In the genomic region with DNA sequence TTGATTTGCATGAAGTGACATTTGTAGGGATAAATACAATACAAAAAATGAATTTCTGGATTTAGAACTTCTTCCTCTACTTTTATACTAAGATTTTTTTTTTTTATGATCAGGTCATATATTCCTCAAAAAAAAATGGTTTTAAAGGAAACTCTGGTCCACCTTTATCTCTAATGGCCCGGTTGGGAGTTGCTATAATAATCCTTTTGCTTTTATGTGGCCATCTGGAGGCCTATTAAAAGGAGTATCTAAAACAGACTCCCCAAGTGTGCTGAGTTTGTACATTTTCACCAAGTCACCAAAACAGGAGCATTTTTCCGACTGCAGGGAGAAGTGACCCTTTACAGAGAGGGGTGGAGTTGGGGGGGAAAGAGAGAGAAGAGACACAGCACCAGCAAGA, we compare ENCODE assay signal across 19 cellular contexts.
DNase-seq lines count a peak whose midpoint lies in the region; ATAC-seq, FAIRE-seq and TF ChIP-seq lines count a peak whose summit lies in the region.
"Had no signal": no experiment of that assay in that cellular context is flagged by ENCODE, and none has a peak within 500 bp of the region (broad histone marks: within the 10 kb centered on the region; RNA-seq: fewer than 3 reads in every experiment).

No MANE protein-coding gene starts in this region.

- TF ChIP-seq POLR2A in GM18505 (IDR thresholded peaks at IDR 0.05; ENCODE audit: borderline replicate concordance, extremely low read depth, insufficient read depth, insufficient read length), result no peak

- H3K9me3 ChIP-seq in small intestine (ENCODE audit: control insufficient read depth, low read depth), result no peaks in the 10 kb centered on the region
- H3K9me3 ChIP-seq: BLaER1 had no signal

- peaks cover 44% of the 10 kb centered on the region for H3K4me1 Mint-ChIP-seq in nephron
- H3K4me1 Mint-ChIP-seq: CD14-positive monocyte had no signal

- DNase-seq in NCI-H1092 treated with DMSO at 0.1 percent for 48 hours (lab: John Stamatoyannopoulos, UW), result peak; percentile 24
- DNase-seq in NCI-H1092 (lab: John Stamatoyannopoulos, UW), result no peak
- DNase-seq in NCI-H2227 treated with DMSO at 0.1 percent for 48 hours (lab: John Stamatoyannopoulos, UW), result peak; percentile 89
- DNase-seq in NCI-H82 treated with DMSO at 0.1 percent for 48 hours (lab: John Stamatoyannopoulos, UW; ENCODE audit: unreplicated experiment), result peak; percentile 21
- no peak for DNase-seq in small intestine
- DNase-seq: 8988T; Calu3; CD8-positive, alpha-beta T cell; GOT3; H7 had no signal

- no peaks in the 10 kb centered on the region for H3K4me1 ChIP-seq in small intestine (ENCODE audit: control insufficient read depth in 2 of 2, insufficient read depth in 1 of 2, low read depth in 1 of 2, low read length in 1 of 2)
- H3K4me1 ChIP-seq: BLaER1 had no signal

- no peak overlapping the region for H3K4me3 Mint-ChIP-seq in nephron
- H3K4me3 Mint-ChIP-seq: CD14-positive monocyte; CD8-positive, alpha-beta T cell had no signal

- TF ChIP-seq CTCF in nephron (IDR thresholded peaks at IDR 0.05; ENCODE audit: unreplicated experiment in 3 of 3), result no peak

- H3K36me3 Mint-ChIP-seq in nephron (ENCODE audit: low read depth), result no peaks in the 10 kb centered on the region
- H3K36me3 Mint-ChIP-seq: CD14-positive monocyte; CD8-positive, alpha-beta T cell had no signal

- ATAC-seq in HG02623 (IDR thresholded peaks at IDR 0.05; ENCODE audit: unreplicated experiment) (no peak), GM18505 (IDR thresholded peaks at IDR 0.05; ENCODE audit: unreplicated experiment) (no peak)
- ATAC-seq: CD8-positive, alpha-beta T cell; HCT116 had no signal

- no peaks in the 10 kb centered on the region for H3K9me3 Mint-ChIP-seq in nephron
- H3K9me3 Mint-ChIP-seq: CD14-positive monocyte had no signal

- peak overlapping the region; percentile 40 to 85 (median 49) for H3K27ac Mint-ChIP-seq in nephron
- H3K27ac Mint-ChIP-seq: CD14-positive monocyte; CD8-positive, alpha-beta T cell had no signal

- no peak overlapping the region for H3K4me3 ChIP-seq in small intestine (ENCODE audit: low read depth in 1 of 2, low read length in 2 of 2)
- H3K4me3 ChIP-seq: BLaER1 had no signal

- no peak overlapping the region for H3K27ac ChIP-seq in small intestine (ENCODE audit: low read depth in 1 of 2, low read length in 1 of 2)
- H3K27ac ChIP-seq: BLaER1, HL-60 had no signal

- 22 to 61% (median 45%) methylated on average over 2 of the region's 2 CpGs for WGBS in small intestine, 3 donors

- no peaks in the 10 kb centered on the region for H3K27me3 Mint-ChIP-seq in nephron (ENCODE audit: low read depth)

- H3K36me3 ChIP-seq in small intestine (ENCODE audit: control insufficient read depth in 2 of 2, insufficient read depth in 2 of 2, low read length in 2 of 2), result no peaks in the 10 kb centered on the region
- H3K36me3 ChIP-seq: BLaER1 had no signal

- FAIRE-seq in small intestine (lab: Jason Lieb, UNC), result no peak
- FAIRE-seq: GM12891, GM18507 had no signal

- H3K27me3 ChIP-seq in small intestine (ENCODE audit: control insufficient read depth in 2 of 2, insufficient read depth in 2 of 2, low read length in 2 of 2), result no peaks in the 10 kb centered on the region
- H3K27me3 ChIP-seq: BLaER1 had no signal

Comparison
In these comparisons a context has a peak if more than half of its experiments do, and no peak if none do; other contexts are left out.
1. DNase-seq: peak in NCI-H1092 treated with DMSO at 0.1 percent for 48 hours (single experiment), NCI-H2227 treated with DMSO at 0.1 percent for 48 hours (single experiment) and NCI-H82 treated with DMSO at 0.1 percent for 48 hours (single experiment); none in NCI-H1092 (single experiment) and small intestine (single experiment).